In genomic region chr9:17793713-17794622, GRCh38 we compare ENCODE assay signal across 10 cellular contexts.
A peak's percentile ranks its signal among the peaks of the same experiment; 100 is the strongest.
DNase-seq lines count a peak whose midpoint lies in the region; TF ChIP-seq lines count a peak whose summit lies in the region.
"Had no signal": no experiment of that assay in that cellular context is flagged by ENCODE, and none has a peak within 500 bp of the region (broad histone marks: within the 10 kb centered on the region; RNA-seq: fewer than 3 reads in every experiment).

No MANE protein-coding gene starts in this region.

- H3K27me3 Mint-ChIP-seq in osteocyte (ENCODE audit: unreplicated experiment) = peaks cover 67% of the 10 kb centered on the region

- TF ChIP-seq POLR2A in esophagus muscularis mucosa (IDR thresholded peaks at IDR 0.05; ENCODE audit: low read depth) = no peak

- H3K27me3 ChIP-seq in brain microvascular endothelial cell (replicated peaks) = no peaks in the 10 kb centered on the region
- H3K27me3 ChIP-seq in esophagus muscularis mucosa = no peaks in the 10 kb centered on the region
- H3K27me3 ChIP-seq in H7 (ENCODE audit: control insufficient read depth, insufficient read depth, low read length) = no peaks in the 10 kb centered on the region
- H3K27me3 ChIP-seq: vagina had no signal

- no peaks in the 10 kb centered on the region for H3K4me1 ChIP-seq in esophagus muscularis mucosa
- H3K4me1 ChIP-seq: vagina had no signal

- no peaks in the 10 kb centered on the region for H3K4me1 Mint-ChIP-seq in osteocyte (ENCODE audit: unreplicated experiment)

- TF ChIP-seq EP300 in esophagus muscularis mucosa (IDR thresholded peaks at IDR 0.05) = no peak

- TF ChIP-seq CTCF in GM12872 (IDR thresholded peaks at IDR 0.05; ENCODE audit: insufficient read depth, low read depth, low read length) (peak; percentile 43), brain microvascular endothelial cell (IDR thresholded peaks at IDR 0.05; ENCODE audit: low read depth, low read length, missing control alignments) (peak; percentile 49), osteocyte (IDR thresholded peaks at IDR 0.05) (peak; percentile 33), esophagus muscularis mucosa (IDR thresholded peaks at IDR 0.05) (no peak)

- intact Hi-C loops in esophagus muscularis mucosa (cut with DNase I) = no loop called here

- no peaks in the 10 kb centered on the region for H3K9me3 Mint-ChIP-seq in osteocyte (ENCODE audit: unreplicated experiment)

- H3K27ac Mint-ChIP-seq in osteocyte (ENCODE audit: unreplicated experiment) = no peak overlapping the region

- DNase-seq in M059J (ENCODE audit: low read depth) = peak; percentile 39
- DNase-seq in brain microvascular endothelial cell = peak; percentile 6
- DNase-seq in osteocyte (ENCODE audit: extremely low spot score, unreplicated experiment) = no peak
- no peak for DNase-seq in esophagus muscularis mucosa (ENCODE audit: extremely low spot score)
- DNase-seq in H7 = no peak
- no peak for DNase-seq in glomerular visceral epithelial cell (ENCODE audit: extremely low spot score)
- no peak for DNase-seq in NCI-H1048 (lab: John Stamatoyannopoulos, UW)
- DNase-seq: GOT3 had no signal

- H3K27ac ChIP-seq in brain microvascular endothelial cell (no peak overlapping the region), esophagus muscularis mucosa (replicated peaks in 1 of 4) (no peak overlapping the region)
- H3K27ac ChIP-seq: vagina had no signal

- no peaks in the 10 kb centered on the region for H3K36me3 Mint-ChIP-seq in osteocyte (ENCODE audit: unreplicated experiment)

- in situ Hi-C loops in brain microvascular endothelial cell (cut with HindIII; ENCODE audit: low pct_ligation_motif_present, low sequenced_read_pairs) = loop anchor here (25.0 kb wide), 1 partner anchor 207 kb away; the partner anchor contains the start of gene SH3GL2

- no peak overlapping the region for H3K4me3 Mint-ChIP-seq in osteocyte (ENCODE audit: unreplicated experiment)

- no peaks in the 10 kb centered on the region for H3K36me3 ChIP-seq in brain microvascular endothelial cell (replicated peaks)
- peaks cover 0 to 4% (median 0%) of the 10 kb centered on the region in 4 donors for H3K36me3 ChIP-seq in esophagus muscularis mucosa
- no peaks in the 10 kb centered on the region for H3K36me3 ChIP-seq in H7 (replicated peaks; ENCODE audit: control insufficient read depth, insufficient read depth, low read length)
- H3K36me3 ChIP-seq: vagina had no signal

- no peaks in the 10 kb centered on the region for H3K9me3 ChIP-seq in esophagus muscularis mucosa
- H3K9me3 ChIP-seq: vagina had no signal

- H3K4me3 ChIP-seq in brain microvascular endothelial cell (ENCODE audit: low read depth, low read length) (no peak overlapping the region), esophagus muscularis mucosa (no peak overlapping the region), H7 (ENCODE audit: insufficient read depth, low read depth, low read length) (no peak overlapping the region)
- H3K4me3 ChIP-seq: vagina had no signal

- WGBS in esophagus muscularis mucosa = 82% methylated on average over 14 of the region's 14 CpGs

Comparison
In these comparisons a context has a peak if more than half of its experiments do, and no peak if none do; other contexts are left out.
1. CTCF ChIP-seq: peak in GM12872 (single experiment), brain microvascular endothelial cell (single experiment) and osteocyte (single experiment); none in esophagus muscularis mucosa (0 of 3).
2. DNase-seq: peak in M059J (single experiment) and brain microvascular endothelial cell (single experiment); none in osteocyte (single experiment), esophagus muscularis mucosa (single experiment), H7 (single experiment), glomerular visceral epithelial cell (single experiment) and NCI-H1048 (single experiment).